In the genomic region with DNA sequence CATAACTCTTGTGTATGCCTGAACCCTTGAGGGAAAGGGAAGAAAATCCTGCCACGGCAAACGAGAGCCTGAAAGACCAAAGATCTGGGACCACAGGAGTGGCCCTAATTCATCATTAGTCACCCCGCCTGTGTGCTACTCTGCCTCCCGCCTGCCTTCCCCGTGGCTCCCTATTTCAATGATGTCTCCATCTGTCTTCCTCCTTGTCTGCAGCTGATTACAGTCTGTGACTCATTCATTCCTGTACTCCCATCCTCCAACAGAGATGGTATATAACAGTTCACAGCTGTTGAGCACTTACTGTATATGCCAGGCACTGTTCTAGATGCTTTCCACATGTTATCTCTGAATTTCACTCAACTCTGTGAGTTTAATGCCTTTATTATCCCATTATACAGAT, we compare ENCODE assay signal across 10 cellular contexts.
A peak's percentile ranks its signal among the peaks of the same experiment; 100 is the strongest.
DNase-seq lines count a peak whose midpoint lies in the region; ATAC-seq, FAIRE-seq and TF ChIP-seq lines count a peak whose summit lies in the region.
"Had no signal": no experiment of that assay in that cellular context is flagged by ENCODE, and none has a peak within 500 bp of the region (broad histone marks: within the 10 kb centered on the region; RNA-seq: fewer than 3 reads in every experiment).

No MANE protein-coding gene starts in this region.

- H3K4me3 ChIP-seq in bronchial epithelial cell (ENCODE audit: low read depth, low read length), result no peak overlapping the region
- H3K4me3 ChIP-seq in lung, result no peak overlapping the region
- no peak overlapping the region for H3K4me3 ChIP-seq in right cardiac atrium (ENCODE audit: low read length)

- DNase-seq in AG20443 (ENCODE audit: low spot score) (peak; percentile 83), M059J (ENCODE audit: low read depth) (peak; percentile 53), bronchial epithelial cell (ENCODE audit: low read depth) (peak; percentile 94), lung (ENCODE audit: low spot score) (no peak), CD1c-positive myeloid dendritic cell (ENCODE audit: extremely low spot score) (no peak), left lobe of liver (ENCODE audit: low spot score) (no peak), right cardiac atrium (no peak)
- DNase-seq in stimulated activated naive CD4-positive, alpha-beta T cell treated with Interleukin-2 at 50 U/mL for 16 hours (lab: John Stamatoyannopoulos, UW), result no peak
- DNase-seq: DND-41, substantia nigra had no signal

- WGBS in lung, 2 donors, result 35 to 37% methylated on average over 5 of the region's 5 CpGs
- whole genome bisulfite sequencing in right cardiac atrium, result 28% methylated on average over 5 of the region's 5 CpGs

- peak; percentile 44 for ATAC-seq in lung (ENCODE audit: insufficient read depth, low FRiP score)
- no peak for ATAC-seq in left lobe of liver
- no peak for ATAC-seq in right cardiac atrium

- H3K27ac ChIP-seq in lung (ENCODE audit: low read depth in 1 of 2, low read length in 1 of 2), result no peak overlapping the region
- no peak overlapping the region for H3K27ac ChIP-seq in right cardiac atrium (ENCODE audit: low read length)

- H3K27me3 ChIP-seq in bronchial epithelial cell (ENCODE audit: control insufficient read depth, insufficient read depth, low read length) (no peaks in the 10 kb centered on the region), lung (ENCODE audit: control insufficient read depth, insufficient read depth) (no peaks in the 10 kb centered on the region), right cardiac atrium (ENCODE audit: control insufficient read depth, insufficient read depth) (no peaks in the 10 kb centered on the region)

- intact Hi-C loops in right cardiac atrium (cut with DNase I), result no loop called here

- H3K36me3 ChIP-seq in bronchial epithelial cell (ENCODE audit: control insufficient read depth, insufficient read depth, low read length) (no peaks in the 10 kb centered on the region), lung (ENCODE audit: control insufficient read depth in 2 of 2, insufficient read depth in 2 of 2, low read length in 2 of 2) (no peaks in the 10 kb centered on the region)

- TF ChIP-seq CTCF in bronchial epithelial cell (IDR thresholded peaks at IDR 0.05; ENCODE audit: insufficient read depth, low read length, severe bottlenecking) (no peak), lung (IDR thresholded peaks at IDR 0.05; ENCODE audit: control extremely low read depth, extremely low read depth) (no peak)

- H3K9me3 ChIP-seq in lung (ENCODE audit: control insufficient read depth in 2 of 2, insufficient read depth in 1 of 2, low read length in 1 of 2) (no peaks in the 10 kb centered on the region), right cardiac atrium (ENCODE audit: control insufficient read depth, low read length) (no peaks in the 10 kb centered on the region)

- no peaks in the 10 kb centered on the region for H3K4me1 ChIP-seq in lung (ENCODE audit: control insufficient read depth in 2 of 2, insufficient read depth in 2 of 2, low read length in 2 of 2)
- no peaks in the 10 kb centered on the region for H3K4me1 ChIP-seq in right cardiac atrium (ENCODE audit: control insufficient read depth, insufficient read depth, low read length)

- FAIRE-seq in bronchial epithelial cell (lab: Jason Lieb, UNC), result no peak

Comparison
In these comparisons a context has a peak if more than half of its experiments do, and no peak if none do; other contexts are left out.
1. DNase-seq: peak in AG20443 (single experiment), M059J (single experiment) and bronchial epithelial cell (single experiment); none in lung (single experiment), stimulated activated naive CD4-positive, alpha-beta T cell treated with Interleukin-2 at 50 U/mL for 16 hours (single experiment), CD1c-positive myeloid dendritic cell (single experiment), left lobe of liver (single experiment) and right cardiac atrium (0 of 3).